8 cellular contexts compared by ENCODE assay signal in genomic region chr6:14118444-14118843, GRCh38. TPM values are rescaled to one million over a fixed set of nuclear protein-coding genes. Genes with fewer than 3 reads are reported as not detected.
DNase-seq lines count a peak whose midpoint lies in the region; ATAC-seq and TF ChIP-seq lines count a peak whose summit lies in the region.

No MANE protein-coding gene starts in this region.

- no peaks in the 10 kb centered on the region for H3K9me3 ChIP-seq in CD4-positive, CD25-positive, alpha-beta regulatory T cell (ENCODE audit: control insufficient read depth in 2 of 2, low read length in 2 of 2)
- H3K9me3 ChIP-seq in HUES48 (ENCODE audit: control insufficient read depth, insufficient read depth, low read length) = no peaks in the 10 kb centered on the region
- no peaks in the 10 kb centered on the region for H3K9me3 ChIP-seq in ascending aorta

- H3K4me3 Mint-ChIP-seq in CD4-positive, CD25-positive, alpha-beta regulatory T cell = peak overlapping the region; percentile 93 to 98 (median 96)
- H3K4me3 Mint-ChIP-seq in naive B cell = peak overlapping the region; percentile 94 to 99 (median 98)

- ATAC-seq in CD4-positive, CD25-positive, alpha-beta regulatory T cell (ENCODE audit: low read depth in 2 of 2) = no peak
- ATAC-seq in naive B cell (ENCODE audit: low read depth in 2 of 2) (no peak), GM18498 (IDR thresholded peaks at IDR 0.05; ENCODE audit: unreplicated experiment) (no peak)

- H3K27me3 Mint-ChIP-seq in CD4-positive, CD25-positive, alpha-beta regulatory T cell = peaks cover 6% of the 10 kb centered on the region
- H3K27me3 Mint-ChIP-seq in naive B cell = peaks cover 0 to 4% (median 0%) of the 10 kb centered on the region in 3 donors

- H3K27ac ChIP-seq in CD4-positive, CD25-positive, alpha-beta regulatory T cell (ENCODE audit: insufficient read depth, low read length, poor library complexity, severe bottlenecking) = peak overlapping the region; percentile 83
- H3K27ac ChIP-seq in HUES48 (ENCODE audit: low read depth, low read length) = no peak overlapping the region
- H3K27ac ChIP-seq in ascending aorta = no peak overlapping the region

- peak overlapping the region; percentile 91 for H3K4me3 ChIP-seq in CD4-positive, CD25-positive, alpha-beta regulatory T cell (ENCODE audit: low read depth, low read length)
- H3K4me3 ChIP-seq in HUES48 (ENCODE audit: low read depth, low read length) (peak overlapping the region; percentile 89), ascending aorta (peak overlapping the region; percentile 66 to 85)

- no peak for TF ChIP-seq CTCF in ascending aorta (IDR thresholded peaks at IDR 0.05)

- peak in 1 of 3 donors; percentile 40 for DNase-seq in CD4-positive, CD25-positive, alpha-beta regulatory T cell
- DNase-seq in ascending aorta (ENCODE audit: low spot score in 2 of 2) (no peak), naive B cell (no peak), SW480 (ENCODE audit: low spot score) (no peak), occipital lobe (lab: John Stamatoyannopoulos, UW) (no peak)
- no peak for DNase-seq in stimulated activated CD4-positive, alpha-beta T cell treated with anti-CD3 and anti-CD28 coated beads, Interleukin-1b, Interleukin-23, amount 100 ng/mL, for 48 hours

- H3K4me1 Mint-ChIP-seq in CD4-positive, CD25-positive, alpha-beta regulatory T cell = peaks cover 16 to 64% (median 50%) of the 10 kb centered on the region in 4 donors
- H3K4me1 Mint-ChIP-seq in naive B cell = peaks cover 43 to 61% (median 59%) of the 10 kb centered on the region in 3 donors

- H3K9ac ChIP-seq in HUES48 (ENCODE audit: low read depth, low read length) = no peak overlapping the region

- no peaks in the 10 kb centered on the region for H3K9me3 Mint-ChIP-seq in CD4-positive, CD25-positive, alpha-beta regulatory T cell
- peaks cover 0 to 6% (median 0%) of the 10 kb centered on the region in 7 donors for H3K9me3 Mint-ChIP-seq in naive B cell

- H3K36me3 ChIP-seq in CD4-positive, CD25-positive, alpha-beta regulatory T cell (ENCODE audit: control insufficient read depth, insufficient read depth, low read length) = no peaks in the 10 kb centered on the region
- no peaks in the 10 kb centered on the region for H3K36me3 ChIP-seq in HUES48 (ENCODE audit: control insufficient read depth, insufficient read depth, low read length)
- H3K36me3 ChIP-seq in ascending aorta = no peaks in the 10 kb centered on the region

- H3K27me3 ChIP-seq in CD4-positive, CD25-positive, alpha-beta regulatory T cell (ENCODE audit: control insufficient read depth, insufficient read depth, low read length) = no peaks in the 10 kb centered on the region
- H3K27me3 ChIP-seq in HUES48 (ENCODE audit: control insufficient read depth, insufficient read depth, low read length) = peaks cover 12% of the 10 kb centered on the region
- no peaks in the 10 kb centered on the region for H3K27me3 ChIP-seq in ascending aorta

- peak overlapping the region; percentile 95 to 98 (median 97) for H3K27ac Mint-ChIP-seq in CD4-positive, CD25-positive, alpha-beta regulatory T cell
- peak overlapping the region; percentile 97 to 100 (median 99) for H3K27ac Mint-ChIP-seq in naive B cell

- intact Hi-C loops in ascending aorta (cut with DNase I) = no loop called here

- peaks cover 41% of the 10 kb centered on the region for H3K4me1 ChIP-seq in CD4-positive, CD25-positive, alpha-beta regulatory T cell (ENCODE audit: control insufficient read depth, insufficient read depth, low read length, poor library complexity, severe bottlenecking)
- H3K4me1 ChIP-seq in HUES48 (ENCODE audit: control insufficient read depth, insufficient read depth, low read length) (peaks cover 3% of the 10 kb centered on the region; the same call in 1 of the 2 replicates), ascending aorta (peaks cover 0 to 5% of the 10 kb centered on the region in 2 donors)

- H3K36me3 Mint-ChIP-seq in CD4-positive, CD25-positive, alpha-beta regulatory T cell = peaks cover 2% of the 10 kb centered on the region
- H3K36me3 Mint-ChIP-seq in naive B cell = peaks cover 27 to 35% of the 10 kb centered on the region in 2 donors

RNA-seq across cellular contexts. Expression of gene CD83, which starts 0.9 kb away (rescaled TPM):
- total RNA-seq in CD4-positive, CD25-positive, alpha-beta regulatory T cell = 76.8 TPM
- polyA plus RNA-seq in CD4-positive, CD25-positive, alpha-beta regulatory T cell = 1 to 10 TPM; 2.4 to 5.6 (median 4.2) TPM
- total RNA-seq in ascending aorta (0.11 TPM), occipital lobe (22.0 TPM)
- 100 to 1,000 TPM in 4 of 6 donors, 10 to 100 TPM in 2; 57.0 to 622 (median 209) TPM for polyA plus RNA-seq in naive B cell (ENCODE audit: low read depth in 6 of 6)

Comparison
In these comparisons a context has a peak if more than half of its experiments do, and no peak if none do; other contexts are left out.
1. RNA of gene CD83, which starts 0.9 kb away (total RNA-seq): 76.8 TPM in CD4-positive, CD25-positive, alpha-beta regulatory T cell (single experiment) and 22.0 TPM in occipital lobe (single experiment); 0.11 TPM in ascending aorta (single experiment); every median in the first group is over 10 times any median in the second.
2. Peak in every context shown above with its lines, with median percentiles within 50 percentile points of each other: H3K4me3 ChIP-seq.